In the genomic region with DNA sequence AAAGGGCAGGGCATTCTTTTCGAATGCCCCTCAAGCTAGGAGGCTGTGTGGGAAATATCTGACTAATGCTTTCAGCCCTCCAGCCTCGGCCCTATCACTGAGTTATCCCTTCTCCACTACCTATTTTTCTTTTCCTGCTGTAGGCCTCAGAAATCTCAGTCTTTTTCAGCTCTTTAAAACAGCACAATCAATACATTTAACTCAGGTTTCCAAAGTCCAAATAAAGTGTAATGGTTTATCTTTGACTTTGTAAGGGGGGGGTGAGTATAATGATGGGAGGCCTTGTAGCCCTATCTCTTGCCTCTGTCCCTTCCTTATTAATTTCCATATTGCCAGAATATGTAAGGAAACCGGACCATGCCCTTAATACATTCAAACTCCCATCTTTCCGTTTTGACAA, we compare ENCODE assay signal across 11 cellular contexts. TPM values are rescaled to one million over a fixed set of nuclear protein-coding genes. Genes with fewer than 3 reads are reported as not detected.
A peak's percentile ranks its signal among the peaks of the same experiment; 100 is the strongest.
DNase-seq lines count a peak whose midpoint lies in the region; ATAC-seq and TF ChIP-seq lines count a peak whose summit lies in the region.
"Had no signal": no experiment of that assay in that cellular context is flagged by ENCODE, and none has a peak within 500 bp of the region (broad histone marks: within the 10 kb centered on the region; RNA-seq: fewer than 3 reads in every experiment).

No MANE protein-coding gene starts in this region.

- no peak for TF ChIP-seq CTCF in esophagus muscularis mucosa (IDR thresholded peaks at IDR 0.05)

- no peak for ATAC-seq in GM18502 (IDR thresholded peaks at IDR 0.05; ENCODE audit: poor library complexity, unreplicated experiment)

- CTCF ChIA-PET in activated CD4-positive, alpha-beta memory T cell treated with anti-CD3 and anti-CD28 coated beads for 36 hours (lab: Charles Lee) = interaction anchor here (1.0 kb wide), 1 partner anchor 111 kb away, joined by 3 read pairs; no protein-coding TSS in a partner anchor

- H2AFZ ChIP-seq in trophoblast cell (ENCODE audit: insufficient read depth, low read length, poor library complexity) = peak overlapping the region; percentile 86

- TF ChIP-seq POLR2A in esophagus muscularis mucosa (IDR thresholded peaks at IDR 0.05; ENCODE audit: low read depth) = no peak

- H4K12ac ChIP-seq in trophoblast cell (ENCODE audit: low read depth, low read length) = no peak overlapping the region

- no peaks in the 10 kb centered on the region for H3K36me3 Mint-ChIP-seq in T-helper 2 cell treated with Interferon-gamma antibody and Interleukin-4, amounts not matched to agents 5 μg/mL and 100 μg/mL, for 36 hours (ENCODE audit: low read depth)
- no peaks in the 10 kb centered on the region for H3K36me3 Mint-ChIP-seq in activated CD4-positive, alpha-beta memory T cell treated with anti-CD3 and anti-CD28 coated beads for 36 hours

- H3K27me3 Mint-ChIP-seq in T-helper 2 cell treated with Interferon-gamma antibody and Interleukin-4, amounts not matched to agents 5 μg/mL and 100 μg/mL, for 36 hours (ENCODE audit: low read depth) = peaks cover 50% of the 10 kb centered on the region
- peaks cover 28% of the 10 kb centered on the region for H3K27me3 Mint-ChIP-seq in activated CD4-positive, alpha-beta memory T cell treated with anti-CD3 and anti-CD28 coated beads for 36 hours

- no peak overlapping the region for H3K4ac ChIP-seq in trophoblast cell (ENCODE audit: low read depth, low read length)

- no peak for DNase-seq in T-helper 2 cell treated with Interferon-gamma antibody and Interleukin-4, amounts not matched to agents 5 μg/mL and 100 μg/mL, for 36 hours (ENCODE audit: low spot score)
- DNase-seq in T-helper 2 cell (no peak), esophagus muscularis mucosa (ENCODE audit: extremely low spot score) (no peak), trophoblast cell (no peak), NCI-H187 treated with DMSO at 0.1 percent for 48 hours (lab: John Stamatoyannopoulos, UW) (no peak), NCI-H1105 (lab: John Stamatoyannopoulos, UW) (no peak)
- no peak for DNase-seq in activated CD4-positive, alpha-beta memory T cell treated with anti-CD3 and anti-CD28 coated beads for 36 hours
- DNase-seq: ACHN, SIG-M5 had no signal

- WGBS in esophagus muscularis mucosa = 64% methylated on average over 4 of the region's 4 CpGs
- WGBS in trophoblast cell (ENCODE audit: extremely low coverage, insufficient coverage, insufficient read length) = no CpG with 5 or more reads among the region's 4 CpGs

- peak overlapping the region; percentile 69 for H2BK120ac ChIP-seq in trophoblast cell (ENCODE audit: insufficient read depth, low read length, poor library complexity)

- peak overlapping the region; percentile 88 for H4K8ac ChIP-seq in trophoblast cell (ENCODE audit: low read depth, low read length)

- no peaks in the 10 kb centered on the region for H3K79me2 ChIP-seq in trophoblast cell (ENCODE audit: control insufficient read depth, insufficient read depth, low read length, poor library complexity)

- H3K9ac ChIP-seq in trophoblast cell (ENCODE audit: low read length) = no peak overlapping the region
- H3K9ac ChIP-seq: KMS-11 had no signal

- no peak overlapping the region for H3K27ac ChIP-seq in esophagus muscularis mucosa (replicated peaks in 1 of 4)
- no peak overlapping the region for H3K27ac ChIP-seq in trophoblast cell (ENCODE audit: low read depth, low read length)
- H3K27ac ChIP-seq: KMS-11 had no signal

- H3K18ac ChIP-seq in trophoblast cell (ENCODE audit: low read length) = no peak overlapping the region

- peak overlapping the region; percentile 87 for H3K4me2 ChIP-seq in trophoblast cell (ENCODE audit: low read length)
- H3K4me2 ChIP-seq: KMS-11 had no signal

- no peaks in the 10 kb centered on the region for H3K9me3 Mint-ChIP-seq in T-helper 2 cell treated with Interferon-gamma antibody and Interleukin-4, amounts not matched to agents 5 μg/mL and 100 μg/mL, for 36 hours
- H3K9me3 Mint-ChIP-seq in activated CD4-positive, alpha-beta memory T cell treated with anti-CD3 and anti-CD28 coated beads for 36 hours = no peaks in the 10 kb centered on the region

- H3K79me1 ChIP-seq in trophoblast cell (ENCODE audit: low read length) = peaks cover 9% of the 10 kb centered on the region

- peak overlapping the region; percentile 80 for H3K4me3 Mint-ChIP-seq in T-helper 2 cell treated with Interferon-gamma antibody and Interleukin-4, amounts not matched to agents 5 μg/mL and 100 μg/mL, for 36 hours
- H3K4me3 Mint-ChIP-seq in activated CD4-positive, alpha-beta memory T cell treated with anti-CD3 and anti-CD28 coated beads for 36 hours = peak overlapping the region; percentile 75

- H4K91ac ChIP-seq in trophoblast cell (ENCODE audit: low read depth, low read length) = no peak overlapping the region

- H3K14ac ChIP-seq in trophoblast cell (ENCODE audit: low read length) = peak overlapping the region; percentile 61

- H3K36me3 ChIP-seq in esophagus muscularis mucosa (no peaks in the 10 kb centered on the region), trophoblast cell (ENCODE audit: control insufficient read depth in 1 of 2, insufficient read depth in 2 of 2, low read length in 2 of 2) (no peaks in the 10 kb centered on the region)

- H3K4me1 ChIP-seq in esophagus muscularis mucosa = peaks cover 0 to 14% (median 8%) of the 10 kb centered on the region in 4 donors
- H3K4me1 ChIP-seq in trophoblast cell (ENCODE audit: control insufficient read depth in 1 of 2, insufficient read depth in 2 of 2, low read length in 2 of 2) = peaks cover 0 to 5% of the 10 kb centered on the region in 2 experiments

- intact Hi-C loops in activated CD4-positive, alpha-beta memory T cell treated with anti-CD3 and anti-CD28 coated beads for 36 hours (cut with micrococcal nuclease) = loop anchor here (2.0 kb wide), 2 partner anchors 177 to 315 kb away; partner anchors contain the start of genes FAM120C and PHF8
- intact Hi-C loops in esophagus muscularis mucosa (cut with DNase I) = loop anchor here (10.0 kb wide), 1 partner anchor 165 kb away; no protein-coding TSS in a partner anchor

- no peak for TF ChIP-seq EP300 in esophagus muscularis mucosa (IDR thresholded peaks at IDR 0.05)

- H3K27me3 ChIP-seq in esophagus muscularis mucosa (no peaks in the 10 kb centered on the region), trophoblast cell (ENCODE audit: insufficient read depth, low read length) (no peaks in the 10 kb centered on the region)

- no peak overlapping the region for H3K27ac Mint-ChIP-seq in T-helper 2 cell treated with Interferon-gamma antibody and Interleukin-4, amounts not matched to agents 5 μg/mL and 100 μg/mL, for 36 hours
- no peak overlapping the region for H3K27ac Mint-ChIP-seq in activated CD4-positive, alpha-beta memory T cell treated with anti-CD3 and anti-CD28 coated beads for 36 hours

- no peak overlapping the region for H2BK12ac ChIP-seq in trophoblast cell (ENCODE audit: low read length)

- POLR2A ChIA-PET in activated CD4-positive, alpha-beta memory T cell treated with anti-CD3 and anti-CD28 coated beads for 36 hours (lab: Charles Lee) = no interaction called here

- H3K9me3 ChIP-seq in esophagus muscularis mucosa = no peaks in the 10 kb centered on the region
- H3K9me3 ChIP-seq in trophoblast cell (ENCODE audit: insufficient read depth, low read depth, low read length) = no peaks in the 10 kb centered on the region

- H2AK5ac ChIP-seq in trophoblast cell (ENCODE audit: low read length) = no peak overlapping the region

- H3K23ac ChIP-seq in trophoblast cell (ENCODE audit: low read length) = no peak overlapping the region

- peaks cover 9% of the 10 kb centered on the region for H3K4me1 Mint-ChIP-seq in T-helper 2 cell treated with Interferon-gamma antibody and Interleukin-4, amounts not matched to agents 5 μg/mL and 100 μg/mL, for 36 hours (ENCODE audit: low read depth)
- H3K4me1 Mint-ChIP-seq in activated CD4-positive, alpha-beta memory T cell treated with anti-CD3 and anti-CD28 coated beads for 36 hours (ENCODE audit: low read depth) = peaks cover 19% of the 10 kb centered on the region

- no peak overlapping the region for H2BK5ac ChIP-seq in trophoblast cell (ENCODE audit: low read depth, low read length, poor library complexity)

- H3K4me3 ChIP-seq in esophagus muscularis mucosa = peak overlapping the region in 3 of 4 donors; percentile 57 to 66 (median 57)
- H3K4me3 ChIP-seq in trophoblast cell (ENCODE audit: low read depth, low read length) = no peak overlapping the region

RNA-seq across cellular contexts. Expression of gene WNK3, which starts 1.6 kb away (rescaled TPM):
- under 1 TPM; 0.19 to 0.46 TPM for total RNA-seq in activated CD4-positive, alpha-beta memory T cell treated with anti-CD3 and anti-CD28 coated beads for 36 hours
- total RNA-seq in esophagus muscularis mucosa = 1 to 10 TPM; 1.6 to 2.0 (median 1.8) TPM
- polyA plus RNA-seq in trophoblast cell (2013) = 1.1 and 1.3 TPM in 2 replicates
